Comparison of ENCODE assay signal across 17 cellular contexts in the genomic region with DNA sequence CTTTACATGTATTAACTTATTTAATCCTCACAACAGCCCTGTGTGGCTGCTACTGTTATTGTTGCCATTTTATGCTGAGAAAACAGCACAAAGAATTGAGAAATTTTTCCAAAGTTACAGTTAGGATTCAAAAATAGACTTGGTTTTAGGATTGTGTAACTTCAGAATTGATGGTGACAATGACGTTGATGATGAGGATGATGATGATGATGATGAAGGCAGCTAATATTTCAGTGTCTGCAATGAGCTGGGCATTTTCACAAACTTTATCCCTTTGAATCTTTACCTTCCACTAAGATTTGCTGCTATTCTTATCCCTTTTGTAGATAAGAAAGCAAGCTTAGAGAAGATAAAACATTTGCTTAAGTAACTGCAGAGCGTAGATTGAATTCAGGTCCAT. TPM values are rescaled to one million over a fixed set of nuclear protein-coding genes. Genes with fewer than 3 reads are reported as not detected.
DNase-seq lines count a peak whose midpoint lies in the region; ATAC-seq, FAIRE-seq and TF ChIP-seq lines count a peak whose summit lies in the region.
"Had no signal": no experiment of that assay in that cellular context is flagged by ENCODE, and none has a peak within 500 bp of the region (broad histone marks: within the 10 kb centered on the region; RNA-seq: fewer than 3 reads in every experiment).

No MANE protein-coding gene starts in this region.

- POLR2A ChIA-PET in activated B cell treated with CpG ODN at 0.5 μM for 24 hours (lab: Charles Lee) = interaction anchor here (1.0 to 3.1 kb wide), 8 partner anchors 13 to 156 kb away, joined by 3 to 25 read pairs (median 6); no protein-coding TSS in a partner anchor

- no peaks in the 10 kb centered on the region for H3K27me3 Mint-ChIP-seq in activated B cell treated with CpG ODN at 0.5 μM for 24 hours
- no peaks in the 10 kb centered on the region for H3K27me3 Mint-ChIP-seq in natural killer cell (ENCODE audit: low read depth in 2 of 2)
- no peaks in the 10 kb centered on the region for H3K27me3 Mint-ChIP-seq in activated CD4-positive, alpha-beta T cell treated with anti-CD3 and anti-CD28 coated beads, Interleukin-2, amount 10 ng/mL, durations not matched to agents 24 days and 14 days

- H3K36me3 ChIP-seq in BLaER1 treated with 17β-estradiol and CSF1 and Interleukin-3, amounts not matched to agents 10 nM and 100 nM = peaks cover 0 to 30% (median 10%) of the 10 kb centered on the region in 11 experiments; a peak in 7 of 22 replicates
- H3K36me3 ChIP-seq: gastroesophageal sphincter had no signal

- H3K4me1 Mint-ChIP-seq in activated B cell treated with CpG ODN at 0.5 μM for 24 hours (peaks cover 99% of the 10 kb centered on the region), natural killer cell (peaks cover 72 to 77% of the 10 kb centered on the region in 2 donors)
- peaks cover 70% of the 10 kb centered on the region for H3K4me1 Mint-ChIP-seq in activated CD4-positive, alpha-beta T cell treated with anti-CD3 and anti-CD28 coated beads, Interleukin-2, amount 10 ng/mL, durations not matched to agents 24 days and 14 days

- TF ChIP-seq POLR2A in GM12891 (IDR thresholded peaks at IDR 0.05; ENCODE audit: low read depth, low read length) = no peak

- peak; percentile 20 for FAIRE-seq in GM12891 (lab: Jason Lieb, UNC)

- H3K9me3 Mint-ChIP-seq in activated B cell treated with CpG ODN at 0.5 μM for 24 hours (peaks cover 2% of the 10 kb centered on the region), natural killer cell (no peaks in the 10 kb centered on the region)
- H3K9me3 Mint-ChIP-seq in activated CD4-positive, alpha-beta T cell treated with anti-CD3 and anti-CD28 coated beads, Interleukin-2, amount 10 ng/mL, durations not matched to agents 24 days and 14 days = peaks cover 4% of the 10 kb centered on the region

- H3K4me1 ChIP-seq in BLaER1 treated with 17β-estradiol and CSF1 and Interleukin-3, amounts not matched to agents 10 nM and 100 nM = peaks cover 60 to 100% (median 99%) of the 10 kb centered on the region in 10 experiments
- H3K4me1 ChIP-seq: gastroesophageal sphincter had no signal

- no peak overlapping the region for H3K4me3 ChIP-seq in BLaER1 treated with 17β-estradiol and CSF1 and Interleukin-3, amounts not matched to agents 10 nM and 100 nM
- H3K4me3 ChIP-seq: gastroesophageal sphincter had no signal

- peak overlapping the region; percentile 24 for H3K4me3 Mint-ChIP-seq in activated B cell treated with CpG ODN at 0.5 μM for 24 hours
- H3K4me3 Mint-ChIP-seq in natural killer cell = no peak overlapping the region
- H3K4me3 Mint-ChIP-seq in activated CD4-positive, alpha-beta T cell treated with anti-CD3 and anti-CD28 coated beads, Interleukin-2, amount 10 ng/mL, durations not matched to agents 24 days and 14 days = no peak overlapping the region

- intact Hi-C loops in activated B cell treated with CpG ODN at 0.5 μM for 24 hours (cut with micrococcal nuclease) (loop anchor here (5.0 kb wide), 1 partner anchor 154 kb away; no protein-coding TSS in a partner anchor), natural killer cell (cut with micrococcal nuclease) (no loop called here)
- intact Hi-C loops in activated CD4-positive, alpha-beta T cell treated with anti-CD3 and anti-CD28 coated beads, Interleukin-2, amount 10 ng/mL, durations not matched to agents 24 days and 14 days (cut with micrococcal nuclease) = no loop called here

- CTCF ChIA-PET in activated B cell treated with CpG ODN at 0.5 μM for 24 hours (lab: Charles Lee) = interaction anchor here (3.2 to 4.2 kb wide), 2 partner anchors 54 to 153 kb away, joined by 11 to 22 read pairs; no protein-coding TSS in a partner anchor

- TF ChIP-seq CTCF in activated B cell treated with CpG ODN at 0.5 μM for 24 hours (IDR thresholded peaks at IDR 0.05) (no peak), natural killer cell (IDR thresholded peaks at IDR 0.05) (no peak)

- peaks cover 0 to 23% (median 18%) of the 10 kb centered on the region in 11 experiments; a peak in 18 of 22 replicates for H3K9me3 ChIP-seq in BLaER1 treated with 17β-estradiol and CSF1 and Interleukin-3, amounts not matched to agents 10 nM and 100 nM (replicated peaks in 1 of 11)
- H3K9me3 ChIP-seq: gastroesophageal sphincter had no signal

- peak overlapping the region; percentile 89 for H3K27ac Mint-ChIP-seq in activated B cell treated with CpG ODN at 0.5 μM for 24 hours
- H3K27ac Mint-ChIP-seq in natural killer cell = peak overlapping the region; percentile 35 to 83
- no peak overlapping the region for H3K27ac Mint-ChIP-seq in activated CD4-positive, alpha-beta T cell treated with anti-CD3 and anti-CD28 coated beads, Interleukin-2, amount 10 ng/mL, durations not matched to agents 24 days and 14 days

- no peak for DNase-seq in GM12891 (ENCODE audit: insufficient read length, low spot score)
- no peak for DNase-seq in activated B cell treated with CpG ODN at 0.5 μM for 24 hours
- DNase-seq in natural killer cell = no peak
- no peak for DNase-seq in DMS114 treated with DMSO at 0.1 percent for 48 hours (lab: John Stamatoyannopoulos, UW; ENCODE audit: unreplicated experiment)
- no peak for DNase-seq in activated CD4-positive, alpha-beta T cell treated with anti-CD3 and anti-CD28 coated beads, Interleukin-2, amount 10 ng/mL, durations not matched to agents 24 days and 14 days
- DNase-seq: activated CD4-positive, alpha-beta T cell treated with anti-CD3 and anti-CD28 coated beads, Interleukin-2, amount 50 U/mL, for 1 hour; DMS 273 treated with DMSO at 0.1 percent for 48 hours; erythroblast; left colon; right cardiac atrium had no signal

- no peaks in the 10 kb centered on the region; a peak in 2 of 22 replicates for H4K20me1 ChIP-seq in BLaER1 treated with 17β-estradiol and CSF1 and Interleukin-3, amounts not matched to agents 10 nM and 100 nM

- peak overlapping the region in 10 of 11 experiments; percentile 8 to 57 (median 46); a peak in 13 of 22 replicates for H3K9ac ChIP-seq in BLaER1 treated with 17β-estradiol and CSF1 and Interleukin-3, amounts not matched to agents 10 nM and 100 nM

- peak overlapping the region; percentile 34 to 95 (median 76); a peak in 21 of 22 replicates for H3K27ac ChIP-seq in BLaER1 treated with 17β-estradiol and CSF1 and Interleukin-3, amounts not matched to agents 10 nM and 100 nM

- ATAC-seq in activated B cell treated with CpG ODN at 0.5 μM for 24 hours (ENCODE audit: low read depth) (no peak), natural killer cell (no peak), GM21723 (IDR thresholded peaks at IDR 0.05; ENCODE audit: unreplicated experiment) (no peak), HG03457 (IDR thresholded peaks at IDR 0.05; ENCODE audit: unreplicated experiment) (no peak)
- ATAC-seq: gastroesophageal sphincter, left colon had no signal

- H3K36me3 Mint-ChIP-seq in activated B cell treated with CpG ODN at 0.5 μM for 24 hours (ENCODE audit: low read depth) (peaks cover 28% of the 10 kb centered on the region), natural killer cell (no peaks in the 10 kb centered on the region)
- peaks cover 28% of the 10 kb centered on the region for H3K36me3 Mint-ChIP-seq in activated CD4-positive, alpha-beta T cell treated with anti-CD3 and anti-CD28 coated beads, Interleukin-2, amount 10 ng/mL, durations not matched to agents 24 days and 14 days (ENCODE audit: low read depth)

- H3K4me2 ChIP-seq in BLaER1 treated with 17β-estradiol and CSF1 and Interleukin-3, amounts not matched to agents 10 nM and 100 nM = peak overlapping the region; percentile 61 to 92 (median 75)

- no peaks in the 10 kb centered on the region for H3K27me3 ChIP-seq in BLaER1 treated with 17β-estradiol and CSF1 and Interleukin-3, amounts not matched to agents 10 nM and 100 nM

TF ChIP-seq in GM12891, 5 proteins besides CTCF, POLR2A, EP300 and RAD21:
- TF ChIP-seq TAF1 (IDR thresholded peaks at IDR 0.05; ENCODE audit: low read depth, low read length) (no peak), SPI1 (IDR thresholded peaks at IDR 0.05; ENCODE audit: low read depth, low read length) (no peak), PAX5 (IDR thresholded peaks at IDR 0.05; ENCODE audit: insufficient read depth, low read length, severe bottlenecking) (no peak), POU2F2 (IDR thresholded peaks at IDR 0.05; ENCODE audit: low read depth, low read length) (no peak), POLR2AphosphoS5 (IDR thresholded peaks at IDR 0.05; ENCODE audit: low read depth, low read length) (no peak)
TF ChIP-seq in GM12891: peak in this region for 0.

RNA-seq across cellular contexts. Expression of a gene that starts 22.1 kb away (rescaled TPM):
- polyA plus RNA-seq in GM12891 (2012; ENCODE audit: low read depth, missing spikeins) = 98.4 TPM
- total RNA-seq in activated B cell treated with CpG ODN at 0.5 μM for 24 hours = 122 and 146 TPM in 2 replicates
- total RNA-seq in natural killer cell = 100 to 1,000 TPM; 182 to 222 (median 183) TPM
- 79.9 and 84.2 TPM in 2 replicates for total RNA-seq in activated CD4-positive, alpha-beta T cell treated with anti-CD3 and anti-CD28 coated beads, Interleukin-2, amount 10 ng/mL, durations not matched to agents 24 days and 14 days
- total RNA-seq: bronchial epithelial cell, LHCN-M2, RPMI7951 had no signal
